25 cellular contexts compared by ENCODE assay signal in the genomic region with DNA sequence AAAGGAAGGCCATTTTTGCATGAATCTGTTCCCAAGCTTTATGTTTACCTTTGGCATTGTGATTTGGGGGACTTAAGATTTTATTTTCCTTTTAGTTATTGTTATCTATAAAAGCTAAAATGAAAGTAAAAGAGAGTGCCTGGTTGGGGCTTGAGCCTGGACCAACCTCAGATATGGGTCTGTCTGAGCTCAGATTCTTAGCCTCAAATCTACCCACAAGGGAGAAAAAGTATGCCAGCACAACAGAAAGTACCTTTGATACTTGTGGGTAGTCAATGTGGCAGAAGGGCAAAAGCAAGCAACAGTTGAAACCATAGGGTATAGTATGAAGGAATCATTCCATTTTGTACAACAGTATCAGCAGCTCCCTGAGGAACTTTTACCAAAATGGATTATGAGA. TPM values are rescaled to one million over a fixed set of nuclear protein-coding genes. Genes with fewer than 3 reads are reported as not detected.
DNase-seq lines count a peak whose midpoint lies in the region; ATAC-seq and TF ChIP-seq lines count a peak whose summit lies in the region.
"Had no signal": no experiment of that assay in that cellular context is flagged by ENCODE, and none has a peak within 500 bp of the region (broad histone marks: within the 10 kb centered on the region; RNA-seq: fewer than 3 reads in every experiment).

No MANE protein-coding gene starts in this region.

- H3K9me3 Mint-ChIP-seq in activated naive CD8-positive, alpha-beta T cell treated with anti-CD3 and anti-CD28 coated beads, Interleukin-2, amount 10 ng/mL, durations not matched to agents 7 days and 5 days = no peaks in the 10 kb centered on the region
- no peaks in the 10 kb centered on the region for H3K9me3 Mint-ChIP-seq in activated naive CD8-positive, alpha-beta T cell treated with anti-CD3 and anti-CD28 coated beads, Interleukin-2, amount 50 U/mL, for 24 hours
- no peaks in the 10 kb centered on the region for H3K9me3 Mint-ChIP-seq in activated CD4-positive, alpha-beta memory T cell treated with anti-CD3 and anti-CD28 coated beads for 36 hours

- H3K14ac ChIP-seq in IMR-90 (replicated peaks; ENCODE audit: low read depth, low read length) = no peak overlapping the region

- H3K9ac ChIP-seq in IMR-90 (ENCODE audit: low read depth, low read length) (no peak overlapping the region), SK-N-SH (no peak overlapping the region)

- no peaks in the 10 kb centered on the region for H3K79me2 ChIP-seq in osteoblast (ENCODE audit: insufficient read depth, low read length)
- no peaks in the 10 kb centered on the region for H3K79me2 ChIP-seq in SK-N-SH (ENCODE audit: insufficient read depth)

- no TSS peak for BruUV-seq in IMR-90 (replicated peaks; lab: Mats Ljungman, UMichigan)

- no peak for TF ChIP-seq POLR2A in IMR-90 (IDR thresholded peaks at IDR 0.05; ENCODE audit: low read depth, low read length)
- no peak for TF ChIP-seq POLR2A in thyroid gland (IDR thresholded peaks at IDR 0.05)

- H3K9me2 ChIP-seq in SK-N-SH = no peaks in the 10 kb centered on the region

- CTCF ChIA-PET in IMR-90 (lab: Yijun Ruan, JAX) (no interaction called here), SK-N-SH (lab: Yijun Ruan, JAX) (no interaction called here)
- CTCF ChIA-PET in activated CD4-positive, alpha-beta memory T cell treated with anti-CD3 and anti-CD28 coated beads for 36 hours (lab: Charles Lee) = no interaction called here

- peaks cover 8% of the 10 kb centered on the region for H3K36me3 Mint-ChIP-seq in activated naive CD8-positive, alpha-beta T cell treated with anti-CD3 and anti-CD28 coated beads, Interleukin-2, amount 10 ng/mL, durations not matched to agents 7 days and 5 days
- H3K36me3 Mint-ChIP-seq in activated naive CD8-positive, alpha-beta T cell treated with anti-CD3 and anti-CD28 coated beads, Interleukin-2, amount 50 U/mL, for 24 hours (ENCODE audit: low read depth) = peaks cover 3% of the 10 kb centered on the region
- no peaks in the 10 kb centered on the region for H3K36me3 Mint-ChIP-seq in T-helper 17 cell (ENCODE audit: low read depth)
- no peaks in the 10 kb centered on the region for H3K36me3 Mint-ChIP-seq in activated CD4-positive, alpha-beta memory T cell treated with anti-CD3 and anti-CD28 coated beads for 36 hours

- H3K4me3 Mint-ChIP-seq in activated naive CD8-positive, alpha-beta T cell treated with anti-CD3 and anti-CD28 coated beads, Interleukin-2, amount 10 ng/mL, durations not matched to agents 7 days and 5 days = no peak overlapping the region
- H3K4me3 Mint-ChIP-seq in activated naive CD8-positive, alpha-beta T cell treated with anti-CD3 and anti-CD28 coated beads, Interleukin-2, amount 50 U/mL, for 24 hours = no peak overlapping the region
- H3K4me3 Mint-ChIP-seq in T-helper 17 cell = no peak overlapping the region
- H3K4me3 Mint-ChIP-seq in activated CD4-positive, alpha-beta memory T cell treated with anti-CD3 and anti-CD28 coated beads for 36 hours = no peak overlapping the region

- no peak overlapping the region for H3K27ac Mint-ChIP-seq in activated naive CD8-positive, alpha-beta T cell treated with anti-CD3 and anti-CD28 coated beads, Interleukin-2, amount 10 ng/mL, durations not matched to agents 7 days and 5 days
- no peak overlapping the region for H3K27ac Mint-ChIP-seq in activated naive CD8-positive, alpha-beta T cell treated with anti-CD3 and anti-CD28 coated beads, Interleukin-2, amount 50 U/mL, for 24 hours
- no peak overlapping the region for H3K27ac Mint-ChIP-seq in T-helper 17 cell
- H3K27ac Mint-ChIP-seq in activated CD4-positive, alpha-beta memory T cell treated with anti-CD3 and anti-CD28 coated beads for 36 hours = no peak overlapping the region

- H3K27ac ChIP-seq in IMR-90 (ENCODE audit: insufficient read depth, low read length) (no peak overlapping the region), osteoblast (ENCODE audit: low read depth, low read length) (no peak overlapping the region), SK-N-SH (ENCODE audit: low read depth in 2 of 2, low read length in 1 of 2) (no peak overlapping the region), thyroid gland (no peak overlapping the region)
- H3K27ac ChIP-seq: Peyer's patch, SK-N-MC had no signal

- H3K56ac ChIP-seq in IMR-90 (ENCODE audit: extremely low read depth, insufficient read depth, low read length) = no peak overlapping the region

- no peak overlapping the region for H4K8ac ChIP-seq in IMR-90 (ENCODE audit: low read depth in 2 of 2, low read length in 2 of 2)

- H4K20me1 ChIP-seq in IMR-90 (ENCODE audit: insufficient read depth, low read length) = no peaks in the 10 kb centered on the region
- no peaks in the 10 kb centered on the region for H4K20me1 ChIP-seq in osteoblast (ENCODE audit: insufficient read depth, low read length)
- no peaks in the 10 kb centered on the region for H4K20me1 ChIP-seq in SK-N-SH (ENCODE audit: insufficient read depth)

- dilution Hi-C loops in IMR-90 (cut with HindIII; ENCODE audit: low sequenced_read_pairs, unreplicated experiment) = no loop called here

- in situ Hi-C loops in IMR-90 (cut with MboI; ENCODE audit: low sequenced_read_pairs) = no loop called here

- DNase-seq in activated naive CD8-positive, alpha-beta T cell treated with anti-CD3 and anti-CD28 coated beads, Interleukin-2, amount 10 ng/mL, durations not matched to agents 7 days and 5 days = no peak
- no peak for DNase-seq in activated naive CD8-positive, alpha-beta T cell treated with anti-CD3 and anti-CD28 coated beads, Interleukin-2, amount 50 U/mL, for 24 hours
- DNase-seq in IMR-90 = no peak
- no peak for DNase-seq in T-helper 17 cell
- DNase-seq in osteoblast (ENCODE audit: insufficient read length, low spot score, missing footprints) = no peak
- DNase-seq in activated CD4-positive, alpha-beta memory T cell treated with anti-CD3 and anti-CD28 coated beads for 36 hours = no peak
- no peak for DNase-seq in SK-N-SH
- no peak for DNase-seq in thyroid gland
- DNase-seq: Calu3, DMS79 treated with DMSO at 0.1 percent for 48 hours, GOT3, KG1, NCI-H1048, NCI-H1417, NCI-H1694 treated with DMSO at 0.1 percent for 48 hours, NCI-H2081 treated with DMSO at 0.1 percent for 48 hours, NCI-H2171, NCI-H226, NCI-H510A, NCI-H69, Peyer's patch, SHP77 treated with DMSO at 0.1 percent for 48 hours, SW 1271 had no signal

- H3K27me3 Mint-ChIP-seq in activated naive CD8-positive, alpha-beta T cell treated with anti-CD3 and anti-CD28 coated beads, Interleukin-2, amount 10 ng/mL, durations not matched to agents 7 days and 5 days = no peaks in the 10 kb centered on the region
- no peaks in the 10 kb centered on the region for H3K27me3 Mint-ChIP-seq in activated naive CD8-positive, alpha-beta T cell treated with anti-CD3 and anti-CD28 coated beads, Interleukin-2, amount 50 U/mL, for 24 hours
- no peaks in the 10 kb centered on the region for H3K27me3 Mint-ChIP-seq in T-helper 17 cell
- H3K27me3 Mint-ChIP-seq in activated CD4-positive, alpha-beta memory T cell treated with anti-CD3 and anti-CD28 coated beads for 36 hours = no peaks in the 10 kb centered on the region

- H3K27me3 ChIP-seq in IMR-90 (ENCODE audit: control insufficient read depth, insufficient read depth, low read length) = no peaks in the 10 kb centered on the region
- no peaks in the 10 kb centered on the region for H3K27me3 ChIP-seq in osteoblast (ENCODE audit: insufficient read depth, low read length)
- H3K27me3 ChIP-seq in SK-N-SH (ENCODE audit: insufficient read depth) = no peaks in the 10 kb centered on the region
- no peaks in the 10 kb centered on the region for H3K27me3 ChIP-seq in thyroid gland
- H3K27me3 ChIP-seq: Peyer's patch had no signal

- H3K9me3 ChIP-seq in IMR-90 (ENCODE audit: control insufficient read depth, insufficient read depth, low read length) (no peaks in the 10 kb centered on the region), T-helper 17 cell (ENCODE audit: control insufficient read depth, low read length, poor library complexity, severe bottlenecking) (no peaks in the 10 kb centered on the region), osteoblast (ENCODE audit: low read depth, low read length) (no peaks in the 10 kb centered on the region), SK-N-SH (no peaks in the 10 kb centered on the region), thyroid gland (no peaks in the 10 kb centered on the region)
- H3K9me3 ChIP-seq: Peyer's patch had no signal

- no peak overlapping the region for H4K91ac ChIP-seq in IMR-90 (ENCODE audit: insufficient read depth, low read depth, low read length)

- H3K79me1 ChIP-seq in IMR-90 (ENCODE audit: low read depth in 1 of 2, low read length in 2 of 2) = no peaks in the 10 kb centered on the region

- H2AK5ac ChIP-seq in IMR-90 (ENCODE audit: low read depth, low read length) = no peak overlapping the region

- H2AFZ ChIP-seq in IMR-90 (replicated peaks; ENCODE audit: low read length, poor library complexity) (peak overlapping the region; percentile 25), osteoblast (ENCODE audit: low read length) (peak overlapping the region; percentile 30), SK-N-SH (ENCODE audit: low read depth) (no peak overlapping the region)

- POLR2A ChIA-PET in activated naive CD8-positive, alpha-beta T cell treated with anti-CD3 and anti-CD28 coated beads, Interleukin-2, amount 10 ng/mL, durations not matched to agents 7 days and 5 days (lab: Charles Lee) = no interaction called here
- POLR2A ChIA-PET in IMR-90 (lab: Charles Lee; ENCODE audit: unreplicated experiment) = no interaction called here
- POLR2A ChIA-PET in activated CD4-positive, alpha-beta memory T cell treated with anti-CD3 and anti-CD28 coated beads for 36 hours (lab: Charles Lee) = no interaction called here
- POLR2A ChIA-PET in SK-N-SH (lab: Yijun Ruan, JAX) = no interaction called here

- H3K4me1 ChIP-seq in IMR-90 (ENCODE audit: control insufficient read depth, insufficient read depth, low read length) (no peaks in the 10 kb centered on the region), osteoblast (ENCODE audit: insufficient read depth, low read length) (no peaks in the 10 kb centered on the region), SK-N-SH (ENCODE audit: control insufficient read depth in 1 of 2, insufficient read depth in 2 of 2, low read depth in 1 of 2, low read length in 1 of 2) (no peaks in the 10 kb centered on the region), thyroid gland (no peaks in the 10 kb centered on the region)
- H3K4me1 ChIP-seq: Peyer's patch had no signal

- H2BK15ac ChIP-seq in IMR-90 (ENCODE audit: low read depth, low read length) = no peak overlapping the region

- H3K4ac ChIP-seq in IMR-90 (ENCODE audit: low read depth, low read length) = no peak overlapping the region

- no peak overlapping the region for H2BK5ac ChIP-seq in IMR-90 (ENCODE audit: low read depth, low read length, poor library complexity, severe bottlenecking)

- no peak for TF ChIP-seq EP300 in SK-N-SH (IDR thresholded peaks at IDR 0.05; ENCODE audit: borderline replicate concordance in 1 of 2, low read depth in 1 of 2, low read length in 1 of 2)

- peak; percentile 45 for ATAC-seq in activated naive CD8-positive, alpha-beta T cell treated with anti-CD3 and anti-CD28 coated beads, Interleukin-2, amount 10 ng/mL, durations not matched to agents 7 days and 5 days (ENCODE audit: low read depth)
- no peak for ATAC-seq in activated naive CD8-positive, alpha-beta T cell treated with anti-CD3 and anti-CD28 coated beads, Interleukin-2, amount 50 U/mL, for 24 hours
- ATAC-seq in IMR-90 (ENCODE audit: low read depth) (no peak), T-helper 17 cell (peak; percentile 35)
- ATAC-seq: HCT116 had no signal

- H3K18ac ChIP-seq in IMR-90 (ENCODE audit: low read depth, low read length) = no peak overlapping the region

- H4K5ac ChIP-seq in IMR-90 (ENCODE audit: low read depth, low read length) = peak overlapping the region; percentile 69; the same call in 1 of the 2 replicates

- intact Hi-C loops in IMR-90 (cut with micrococcal nuclease) = no loop called here
- intact Hi-C loops in activated CD4-positive, alpha-beta memory T cell treated with anti-CD3 and anti-CD28 coated beads for 36 hours (cut with micrococcal nuclease) = no loop called here
- intact Hi-C loops in thyroid gland (cut with DNase I) = no loop called here

- no peak overlapping the region for H3K23ac ChIP-seq in IMR-90 (ENCODE audit: low read depth, low read length)

- H3K4me1 Mint-ChIP-seq in activated naive CD8-positive, alpha-beta T cell treated with anti-CD3 and anti-CD28 coated beads, Interleukin-2, amount 10 ng/mL, durations not matched to agents 7 days and 5 days = peaks cover 6% of the 10 kb centered on the region
- peaks cover 3% of the 10 kb centered on the region for H3K4me1 Mint-ChIP-seq in activated naive CD8-positive, alpha-beta T cell treated with anti-CD3 and anti-CD28 coated beads, Interleukin-2, amount 50 U/mL, for 24 hours
- H3K4me1 Mint-ChIP-seq in T-helper 17 cell = no peaks in the 10 kb centered on the region
- no peaks in the 10 kb centered on the region for H3K4me1 Mint-ChIP-seq in activated CD4-positive, alpha-beta memory T cell treated with anti-CD3 and anti-CD28 coated beads for 36 hours (ENCODE audit: low read depth)

- no peak for TF ChIP-seq RAD21 in IMR-90 (IDR thresholded peaks at IDR 0.05; ENCODE audit: low read length)
- TF ChIP-seq RAD21 in SK-N-SH (IDR thresholded peaks at IDR 0.05; ENCODE audit: low read length) = no peak

- no peak overlapping the region for H2BK20ac ChIP-seq in IMR-90 (ENCODE audit: low read depth, low read length)

- no peak for TF ChIP-seq CTCF in IMR-90 (conservative IDR thresholded peaks at IDR 0.05; ENCODE audit: low read depth, low read length)
- no peak for TF ChIP-seq CTCF in osteoblast (IDR thresholded peaks at IDR 0.05; ENCODE audit: extremely low read depth, low read depth, low read length)
- TF ChIP-seq CTCF in SK-N-SH (IDR thresholded peaks at IDR 0.05) = no peak
- no peak for TF ChIP-seq CTCF in thyroid gland (IDR thresholded peaks at IDR 0.05)

- no peak overlapping the region for H2BK120ac ChIP-seq in IMR-90 (ENCODE audit: low read depth, low read length)

- H3K4me2 ChIP-seq in IMR-90 (ENCODE audit: low read depth, low read length) (peak overlapping the region; percentile 50; the same call in 1 of the 2 replicates), osteoblast (ENCODE audit: insufficient read depth, low read length) (no peak overlapping the region), SK-N-SH (no peak overlapping the region)

- H3K9me1 ChIP-seq in IMR-90 (ENCODE audit: insufficient read depth, low read length) = no peaks in the 10 kb centered on the region

- H3K36me3 ChIP-seq in IMR-90 (ENCODE audit: control insufficient read depth, insufficient read depth, low read length) = no peaks in the 10 kb centered on the region
- H3K36me3 ChIP-seq in osteoblast (ENCODE audit: insufficient read depth, low read length) = no peaks in the 10 kb centered on the region
- no peaks in the 10 kb centered on the region for H3K36me3 ChIP-seq in SK-N-SH (replicated peaks in 1 of 2; ENCODE audit: control insufficient read depth in 1 of 2, insufficient read depth in 2 of 2, low read length in 1 of 2)
- no peaks in the 10 kb centered on the region for H3K36me3 ChIP-seq in thyroid gland
- H3K36me3 ChIP-seq: Peyer's patch had no signal

- H2AK9ac ChIP-seq in IMR-90 (replicated peaks; ENCODE audit: low read depth, low read length, poor library complexity) = no peak overlapping the region

- H3K4me3 ChIP-seq in IMR-90 (ENCODE audit: insufficient read depth, low read depth, low read length) (no peak overlapping the region), osteoblast (ENCODE audit: insufficient read depth, low read length) (no peak overlapping the region), SK-N-SH (ENCODE audit: low read depth in 2 of 2, low read length in 1 of 2) (no peak overlapping the region), thyroid gland (replicated peaks in 1 of 3) (no peak overlapping the region)
- H3K4me3 ChIP-seq: Peyer's patch, SK-N-MC had no signal

- H3F3A ChIP-seq in SK-N-SH (replicated peaks; ENCODE audit: insufficient read depth) = no peaks in the 10 kb centered on the region

RNA-seq across cellular contexts. Expression of a gene that starts 26.6 kb away (rescaled TPM):
- total RNA-seq in activated naive CD8-positive, alpha-beta T cell treated with anti-CD3 and anti-CD28 coated beads, Interleukin-2, amount 10 ng/mL, durations not matched to agents 7 days and 5 days = 1 to 10 TPM; 6.9 TPM
- 14.7 and 18.3 TPM in 2 replicates for total RNA-seq in IMR-90 (2012; rRNA removed)
- polyA plus RNA-seq in IMR-90 (2012; rRNA removed) = 3.0 and 3.6 TPM in 2 replicates
- 2.0 and 2.3 TPM in 2 replicates for polyA plus RNA-seq in IMR-90 (2012; cell fraction: cytosol; rRNA removed)
- polyA plus RNA-seq in IMR-90 (2012; cell fraction: nucleus; rRNA removed; ENCODE audit: low replicate concordance) = 0.98 and 1.2 TPM in 2 replicates
- 1 to 10 TPM; 4.7 to 4.9 TPM for total RNA-seq in T-helper 17 cell
- total RNA-seq in osteoblast = 9.0 and 9.1 TPM in 2 replicates
- total RNA-seq in activated CD4-positive, alpha-beta memory T cell treated with anti-CD3 and anti-CD28 coated beads for 36 hours = 1 to 10 TPM; 3.6 to 4.2 TPM
- polyA plus RNA-seq in SK-N-SH (2012; rRNA removed) = 1.9 and 2.4 TPM in 2 replicates
- polyA plus RNA-seq in SK-N-SH (2012; cell fraction: cytosol; rRNA removed) = 2.0 and 2.4 TPM in 2 replicates
- 1.2 and 1.4 TPM in 2 replicates for polyA plus RNA-seq in SK-N-SH (2012; cell fraction: nucleus; rRNA removed)
- total RNA-seq in thyroid gland = 10 to 100 TPM; 10.2 to 11.9 (median 11.2) TPM

RNA-seq across cellular contexts. Expression of a gene that starts 35.2 kb away (rescaled TPM):
- total RNA-seq in activated naive CD8-positive, alpha-beta T cell treated with anti-CD3 and anti-CD28 coated beads, Interleukin-2, amount 10 ng/mL, durations not matched to agents 7 days and 5 days = 1 to 10 TPM; 8.8 to 9.4 TPM
- total RNA-seq in IMR-90 (2012; rRNA removed) (7.9 and 9.4 TPM in 2 replicates), T-helper 17 cell (1 to 10 TPM; 2.7 to 3.0 TPM), osteoblast (5.4 and 5.6 TPM in 2 replicates), thyroid gland (10 to 100 TPM; 11.4 to 19.2 (median 14.6) TPM)
- polyA plus RNA-seq in IMR-90 (2012; rRNA removed) (1.8 and 2.1 TPM in 2 replicates), SK-N-SH (2012; rRNA removed) (1.3 and 1.7 TPM in 2 replicates)
- 1.0 and 1.5 TPM in 2 replicates for polyA plus RNA-seq in IMR-90 (2012; cell fraction: cytosol; rRNA removed)
- 0.66 and 0.91 TPM in 2 replicates for polyA plus RNA-seq in IMR-90 (2012; cell fraction: nucleus; rRNA removed; ENCODE audit: low replicate concordance)
- total RNA-seq in activated CD4-positive, alpha-beta memory T cell treated with anti-CD3 and anti-CD28 coated beads for 36 hours = 1 to 10 TPM; 3.6 to 4.1 TPM
- polyA plus RNA-seq in SK-N-SH (2012; cell fraction: cytosol; rRNA removed) = 1.4 and 1.7 TPM in 2 replicates
- polyA plus RNA-seq in SK-N-SH (2012; cell fraction: nucleus; rRNA removed) = 0.83 and 1.1 TPM in 2 replicates

Comparison
In these comparisons a context has a peak if more than half of its experiments do, and no peak if none do; other contexts are left out.
1. ATAC-seq: peak in activated naive CD8-positive, alpha-beta T cell treated with anti-CD3 and anti-CD28 coated beads, Interleukin-2, amount 10 ng/mL, durations not matched to agents 7 days and 5 days (single experiment) and T-helper 17 cell (single experiment); none in activated naive CD8-positive, alpha-beta T cell treated with anti-CD3 and anti-CD28 coated beads, Interleukin-2, amount 50 U/mL, for 24 hours (single experiment) and IMR-90 (single experiment).